In the genomic region with DNA sequence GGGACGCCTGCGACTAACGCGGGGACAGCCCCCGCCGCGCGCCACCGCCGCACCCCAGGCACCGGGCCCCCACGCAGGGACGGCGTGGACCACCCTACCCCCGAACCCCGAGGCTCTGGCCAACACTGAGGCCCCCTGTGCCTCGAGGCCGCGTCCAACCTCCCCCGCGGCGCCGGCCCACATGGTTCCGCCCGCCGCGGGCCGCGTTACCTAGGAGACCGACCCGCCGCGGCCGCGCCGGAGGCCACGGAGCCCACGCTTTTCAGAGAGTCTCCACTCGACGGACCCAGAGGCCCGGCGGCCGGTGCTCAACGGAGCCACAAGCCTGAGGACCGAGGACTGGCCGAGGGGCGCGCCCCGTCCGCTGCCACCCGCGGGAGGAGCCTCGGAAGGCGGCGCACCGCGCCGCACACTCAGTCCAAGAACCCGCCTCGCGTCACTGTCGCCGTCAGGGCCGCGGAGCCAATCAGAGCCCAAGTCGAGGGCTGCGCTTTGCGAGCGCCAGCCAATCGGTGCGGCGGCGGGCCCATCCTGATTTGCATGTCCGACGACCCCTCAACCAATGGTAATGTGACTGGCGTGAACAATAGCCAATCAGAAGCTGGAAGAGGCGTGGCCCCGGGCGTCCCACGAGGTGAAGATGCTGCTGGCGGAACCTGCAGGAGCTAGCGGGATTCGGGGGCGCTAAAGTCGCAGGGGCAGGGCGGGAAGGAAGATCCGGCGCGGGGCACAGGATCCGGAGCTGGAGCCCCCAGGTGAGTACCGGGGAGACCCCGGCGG, we compare ENCODE assay signal across 1 cellular context.
A peak's percentile ranks its signal among the peaks of the same experiment; 100 is the strongest.
TF ChIP-seq lines count a peak whose summit lies in the region.

Gene NPHP4, minus strand, starts transcription at position 392 of the 780 bp plus-strand sequence. CDS start 6,136 bp downstream, outside the sequence.

TF ChIP-seq in HepG2, 621 proteins besides CTCF, POLR2A, EP300 and RAD21 (continued from another document and continues in another):
- TF ChIP-seq, protein P1, sequence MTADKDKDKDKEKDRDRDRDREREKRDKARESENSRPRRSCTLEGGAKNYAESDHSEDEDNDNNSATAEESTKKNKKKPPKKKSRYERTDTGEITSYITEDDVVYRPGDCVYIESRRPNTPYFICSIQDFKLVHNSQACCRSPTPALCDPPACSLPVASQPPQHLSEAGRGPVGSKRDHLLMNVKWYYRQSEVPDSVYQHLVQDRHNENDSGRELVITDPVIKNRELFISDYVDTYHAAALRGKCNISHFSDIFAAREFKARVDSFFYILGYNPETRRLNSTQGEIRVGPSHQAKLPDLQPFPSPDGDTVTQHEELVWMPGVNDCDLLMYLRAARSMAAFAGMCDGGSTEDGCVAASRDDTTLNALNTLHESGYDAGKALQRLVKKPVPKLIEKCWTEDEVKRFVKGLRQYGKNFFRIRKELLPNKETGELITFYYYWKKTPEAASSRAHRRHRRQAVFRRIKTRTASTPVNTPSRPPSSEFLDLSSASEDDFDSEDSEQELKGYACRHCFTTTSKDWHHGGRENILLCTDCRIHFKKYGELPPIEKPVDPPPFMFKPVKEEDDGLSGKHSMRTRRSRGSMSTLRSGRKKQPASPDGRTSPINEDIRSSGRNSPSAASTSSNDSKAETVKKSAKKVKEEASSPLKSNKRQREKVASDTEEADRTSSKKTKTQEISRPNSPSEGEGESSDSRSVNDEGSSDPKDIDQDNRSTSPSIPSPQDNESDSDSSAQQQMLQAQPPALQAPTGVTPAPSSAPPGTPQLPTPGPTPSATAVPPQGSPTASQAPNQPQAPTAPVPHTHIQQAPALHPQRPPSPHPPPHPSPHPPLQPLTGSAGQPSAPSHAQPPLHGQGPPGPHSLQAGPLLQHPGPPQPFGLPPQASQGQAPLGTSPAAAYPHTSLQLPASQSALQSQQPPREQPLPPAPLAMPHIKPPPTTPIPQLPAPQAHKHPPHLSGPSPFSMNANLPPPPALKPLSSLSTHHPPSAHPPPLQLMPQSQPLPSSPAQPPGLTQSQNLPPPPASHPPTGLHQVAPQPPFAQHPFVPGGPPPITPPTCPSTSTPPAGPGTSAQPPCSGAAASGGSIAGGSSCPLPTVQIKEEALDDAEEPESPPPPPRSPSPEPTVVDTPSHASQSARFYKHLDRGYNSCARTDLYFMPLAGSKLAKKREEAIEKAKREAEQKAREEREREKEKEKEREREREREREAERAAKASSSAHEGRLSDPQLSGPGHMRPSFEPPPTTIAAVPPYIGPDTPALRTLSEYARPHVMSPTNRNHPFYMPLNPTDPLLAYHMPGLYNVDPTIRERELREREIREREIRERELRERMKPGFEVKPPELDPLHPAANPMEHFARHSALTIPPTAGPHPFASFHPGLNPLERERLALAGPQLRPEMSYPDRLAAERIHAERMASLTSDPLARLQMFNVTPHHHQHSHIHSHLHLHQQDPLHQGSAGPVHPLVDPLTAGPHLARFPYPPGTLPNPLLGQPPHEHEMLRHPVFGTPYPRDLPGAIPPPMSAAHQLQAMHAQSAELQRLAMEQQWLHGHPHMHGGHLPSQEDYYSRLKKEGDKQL (CRISPR knock-in tag; IDR thresholded peaks at IDR 0.05; ENCODE audit: low read depth) = no peak
- TF ChIP-seq NR2F2 (IDR thresholded peaks at IDR 0.05; ENCODE audit: borderline replicate concordance, low read depth) (0 out of 2 replicates have a peak, but pooled peaks have one; percentile 21), STAT6 (CRISPR knock-in tag; IDR thresholded peaks at IDR 0.05; ENCODE audit: borderline replicate concordance) (no peak), ZNF674 (CRISPR knock-in tag; IDR thresholded peaks at IDR 0.05; ENCODE audit: low read depth) (no peak), ONECUT2 (CRISPR knock-in tag; IDR thresholded peaks at IDR 0.05) (no peak), ZNF549 (CRISPR knock-in tag; IDR thresholded peaks at IDR 0.05) (no peak), NR2F1 (CRISPR knock-in tag; IDR thresholded peaks at IDR 0.05) (0 out of 4 replicates have a peak, but pooled peaks of 1 of the 2 experiments have one; percentile 63), ZNF24 (IDR thresholded peaks at IDR 0.05) (no peak), TEAD2 (CRISPR knock-in tag; IDR thresholded peaks at IDR 0.05) (no peak), ARHGAP35 (CRISPR knock-in tag; IDR thresholded peaks at IDR 0.05; ENCODE audit: borderline replicate concordance) (no peak), RXRB (CRISPR knock-in tag; IDR thresholded peaks at IDR 0.05; ENCODE audit: borderline replicate concordance) (no peak), MED1 (CRISPR knock-in tag; IDR thresholded peaks at IDR 0.05) (peak; percentile 29; the same call in 1 of the 2 replicates), ZNF775 (CRISPR knock-in tag; IDR thresholded peaks at IDR 0.05; ENCODE audit: borderline replicate concordance) (no peak), ZNF766 (CRISPR knock-in tag; IDR thresholded peaks at IDR 0.05; ENCODE audit: borderline replicate concordance) (no peak), STAT5B (CRISPR knock-in tag; IDR thresholded peaks at IDR 0.05) (no peak), ZNF572 (CRISPR knock-in tag; IDR thresholded peaks at IDR 0.05) (no peak), SETDB1 (CRISPR knock-in tag; IDR thresholded peaks at IDR 0.05; ENCODE audit: borderline replicate concordance) (no peak), CENPT (CRISPR knock-in tag; IDR thresholded peaks at IDR 0.05; ENCODE audit: low read depth) (no peak), FOXO4 (CRISPR knock-in tag; conservative IDR thresholded peaks at IDR 0.05) (no peak), ZNF713 (CRISPR knock-in tag; IDR thresholded peaks at IDR 0.05) (0 out of 2 replicates have a peak, but pooled peaks have one; percentile 67), MYPOP (CRISPR knock-in tag; IDR thresholded peaks at IDR 0.05) (peak; percentile 70; the same call in 1 of the 2 replicates), TMF1 (CRISPR knock-in tag; IDR thresholded peaks at IDR 0.05; ENCODE audit: low read depth) (0 out of 2 replicates have a peak, but pooled peaks have one; percentile 45), ZNF644 (CRISPR knock-in tag; IDR thresholded peaks at IDR 0.05; ENCODE audit: low read depth) (no peak), SAFB2 (CRISPR knock-in tag; IDR thresholded peaks at IDR 0.05; ENCODE audit: borderline replicate concordance, low read depth) (no peak), ZNF605 (CRISPR knock-in tag; IDR thresholded peaks at IDR 0.05) (no peak), KLF15 (CRISPR knock-in tag; IDR thresholded peaks at IDR 0.05; ENCODE audit: borderline replicate concordance) (no peak), ZNF777 (CRISPR knock-in tag; IDR thresholded peaks at IDR 0.05) (peak; percentile 58), EED (CRISPR knock-in tag; IDR thresholded peaks at IDR 0.05) (no peak), SALL2 (CRISPR knock-in tag; IDR thresholded peaks at IDR 0.05) (no peak), ZNF546 (CRISPR knock-in tag; conservative IDR thresholded peaks at IDR 0.05) (0 out of 2 replicates have a peak, but pooled peaks have one; percentile 47), TEAD3 (CRISPR knock-in tag; optimal IDR thresholded peaks at IDR 0.05; ENCODE audit: borderline replicate concordance) (peak; percentile 10), DNMT3B (CRISPR knock-in tag; conservative IDR thresholded peaks at IDR 0.05) (no peak), NFIB (CRISPR knock-in tag; IDR thresholded peaks at IDR 0.05; ENCODE audit: borderline replicate concordance) (no peak), ZNF44 (CRISPR knock-in tag; IDR thresholded peaks at IDR 0.05) (no peak), MTA3 (CRISPR knock-in tag; IDR thresholded peaks at IDR 0.05) (no peak), JUNB (CRISPR knock-in tag; IDR thresholded peaks at IDR 0.05; ENCODE audit: borderline replicate concordance) (no peak), CSRNP1 (CRISPR knock-in tag; IDR thresholded peaks at IDR 0.05) (peak; percentile 58; the same call in 1 of the 2 replicates), MAF1 (CRISPR knock-in tag; IDR thresholded peaks at IDR 0.05; ENCODE audit: borderline replicate concordance) (no peak), RFXAP (CRISPR knock-in tag; IDR thresholded peaks at IDR 0.05; ENCODE audit: borderline replicate concordance) (peak; percentile 96), ZNF207 (IDR thresholded peaks at IDR 0.05; ENCODE audit: borderline replicate concordance) (no peak), SRSF9 (IDR thresholded peaks at IDR 0.05; ENCODE audit: borderline replicate concordance, insufficient read depth, low read depth, low read length, poor library complexity, severe bottlenecking) (no peak), ZNF432 (CRISPR knock-in tag; IDR thresholded peaks at IDR 0.05; ENCODE audit: borderline replicate concordance) (no peak)
- TF ChIP-seq, protein P2, sequence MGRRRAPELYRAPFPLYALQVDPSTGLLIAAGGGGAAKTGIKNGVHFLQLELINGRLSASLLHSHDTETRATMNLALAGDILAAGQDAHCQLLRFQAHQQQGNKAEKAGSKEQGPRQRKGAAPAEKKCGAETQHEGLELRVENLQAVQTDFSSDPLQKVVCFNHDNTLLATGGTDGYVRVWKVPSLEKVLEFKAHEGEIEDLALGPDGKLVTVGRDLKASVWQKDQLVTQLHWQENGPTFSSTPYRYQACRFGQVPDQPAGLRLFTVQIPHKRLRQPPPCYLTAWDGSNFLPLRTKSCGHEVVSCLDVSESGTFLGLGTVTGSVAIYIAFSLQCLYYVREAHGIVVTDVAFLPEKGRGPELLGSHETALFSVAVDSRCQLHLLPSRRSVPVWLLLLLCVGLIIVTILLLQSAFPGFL (CRISPR knock-in tag; IDR thresholded peaks at IDR 0.05) = no peak
- TF ChIP-seq, protein P3, sequence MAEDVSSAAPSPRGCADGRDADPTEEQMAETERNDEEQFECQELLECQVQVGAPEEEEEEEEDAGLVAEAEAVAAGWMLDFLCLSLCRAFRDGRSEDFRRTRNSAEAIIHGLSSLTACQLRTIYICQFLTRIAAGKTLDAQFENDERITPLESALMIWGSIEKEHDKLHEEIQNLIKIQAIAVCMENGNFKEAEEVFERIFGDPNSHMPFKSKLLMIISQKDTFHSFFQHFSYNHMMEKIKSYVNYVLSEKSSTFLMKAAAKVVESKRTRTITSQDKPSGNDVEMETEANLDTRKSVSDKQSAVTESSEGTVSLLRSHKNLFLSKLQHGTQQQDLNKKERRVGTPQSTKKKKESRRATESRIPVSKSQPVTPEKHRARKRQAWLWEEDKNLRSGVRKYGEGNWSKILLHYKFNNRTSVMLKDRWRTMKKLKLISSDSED (CRISPR knock-in tag; IDR thresholded peaks at IDR 0.05) = no peak
- TF ChIP-seq, protein P4, sequence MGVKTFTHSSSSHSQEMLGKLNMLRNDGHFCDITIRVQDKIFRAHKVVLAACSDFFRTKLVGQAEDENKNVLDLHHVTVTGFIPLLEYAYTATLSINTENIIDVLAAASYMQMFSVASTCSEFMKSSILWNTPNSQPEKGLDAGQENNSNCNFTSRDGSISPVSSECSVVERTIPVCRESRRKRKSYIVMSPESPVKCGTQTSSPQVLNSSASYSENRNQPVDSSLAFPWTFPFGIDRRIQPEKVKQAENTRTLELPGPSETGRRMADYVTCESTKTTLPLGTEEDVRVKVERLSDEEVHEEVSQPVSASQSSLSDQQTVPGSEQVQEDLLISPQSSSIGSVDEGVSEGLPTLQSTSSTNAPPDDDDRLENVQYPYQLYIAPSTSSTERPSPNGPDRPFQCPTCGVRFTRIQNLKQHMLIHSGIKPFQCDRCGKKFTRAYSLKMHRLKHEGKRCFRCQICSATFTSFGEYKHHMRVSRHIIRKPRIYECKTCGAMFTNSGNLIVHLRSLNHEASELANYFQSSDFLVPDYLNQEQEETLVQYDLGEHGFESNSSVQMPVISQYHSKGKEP (CRISPR knock-in tag; IDR thresholded peaks at IDR 0.05) = no peak
